In genomic region chr6:16759181-16759645, GRCh38 we compare ENCODE assay signal across 8 cellular contexts. TPM values are rescaled to one million over a fixed set of nuclear protein-coding genes. Genes with fewer than 3 reads are reported as not detected.
DNase-seq lines count a peak whose midpoint lies in the region; ATAC-seq and TF ChIP-seq lines count a peak whose summit lies in the region.

No MANE protein-coding gene starts in this region.

- ATAC-seq in HG03432 (IDR thresholded peaks at IDR 0.05; ENCODE audit: unreplicated experiment), result no peak

- peak in 1 of 5 donors; percentile 49 for DNase-seq in CD8-positive, alpha-beta memory T cell
- DNase-seq in LNCaP clone FGC (ENCODE audit: low read depth), result no peak
- DNase-seq in MCF 10A (ENCODE audit: unreplicated experiment), result no peak
- DNase-seq in lower leg skin (ENCODE audit: low spot score in 2 of 2), result no peak
- DNase-seq in thyroid gland, result peak in 1 of 2 donors; percentile 24
- DNase-seq in GM03348 (ENCODE audit: low spot score), result no peak
- no peak for DNase-seq in hepatic stellate cell (ENCODE audit: low spot score)

- H3K9me3 Mint-ChIP-seq in CD8-positive, alpha-beta memory T cell, result peaks cover 0 to 2% (median 0%) of the 10 kb centered on the region in 5 donors
- no peaks in the 10 kb centered on the region for H3K9me3 Mint-ChIP-seq in MCF 10A (ENCODE audit: unreplicated experiment)

- H3K27me3 Mint-ChIP-seq in CD8-positive, alpha-beta memory T cell, result peaks cover 0 to 4% of the 10 kb centered on the region in 2 donors
- no peaks in the 10 kb centered on the region for H3K27me3 Mint-ChIP-seq in MCF 10A (ENCODE audit: insufficient read depth, unreplicated experiment)

- POLR2A ChIA-PET in CD8-positive, alpha-beta memory T cell (lab: Charles Lee), result interaction anchor here (0.6 to 2.5 kb wide), 34 partner anchors 8 to 440 kb away, joined by 3 to 27 read pairs (median 5); no protein-coding TSS in a partner anchor
- POLR2A ChIA-PET in MCF 10A (lab: Yijun Ruan, JAX), result interaction anchor here (0.5 to 4.3 kb wide), 18 partner anchors 12 to 422 kb away, joined by 3 to 80 read pairs (median 5); no protein-coding TSS in a partner anchor

- TSS peak; percentile 26 for BruUV-seq in MCF 10A (replicated peaks; lab: Mats Ljungman, UMichigan)

- H3K36me3 ChIP-seq in CD8-positive, alpha-beta memory T cell (ENCODE audit: insufficient read depth, low read length), result no peaks in the 10 kb centered on the region
- no peaks in the 10 kb centered on the region for H3K36me3 ChIP-seq in thyroid gland

- TF ChIP-seq POLR2A in lower leg skin (IDR thresholded peaks at IDR 0.05) (no peak), thyroid gland (IDR thresholded peaks at IDR 0.05) (no peak)

- H3K36me3 Mint-ChIP-seq in CD8-positive, alpha-beta memory T cell, result peaks cover 0 to 42% (median 5%) of the 10 kb centered on the region in 3 donors
- H3K36me3 Mint-ChIP-seq in MCF 10A (ENCODE audit: insufficient read depth, unreplicated experiment), result no peaks in the 10 kb centered on the region

- intact Hi-C loops in MCF 10A (cut with micrococcal nuclease) (no loop called here), lower leg skin (cut with DNase I; ENCODE audit: low total_unique reads) (loop anchor here (1.0 kb wide), 1 partner anchor 19 kb away; no protein-coding TSS in a partner anchor), thyroid gland (cut with DNase I) (loop anchor here (5.0 kb wide), 1 partner anchor 247 kb away; no protein-coding TSS in a partner anchor)

- H3K9me3 ChIP-seq in CD8-positive, alpha-beta memory T cell (ENCODE audit: low read length), result no peaks in the 10 kb centered on the region
- H3K9me3 ChIP-seq in thyroid gland, result no peaks in the 10 kb centered on the region

- CTCF ChIA-PET in CD8-positive, alpha-beta memory T cell (lab: Charles Lee), result interaction anchor here (0.8 to 2.6 kb wide), 15 partner anchors 10 to 427 kb away, joined by 3 to 10 read pairs (median 5); no protein-coding TSS in a partner anchor
- CTCF ChIA-PET in MCF 10A (lab: Yijun Ruan, JAX), result interaction anchor here (0.6 to 3.6 kb wide), 14 partner anchors 8 to 426 kb away, joined by 3 to 15 read pairs (median 4); no protein-coding TSS in a partner anchor

- peaks cover 30% of the 10 kb centered on the region for H3K4me1 ChIP-seq in CD8-positive, alpha-beta memory T cell (ENCODE audit: insufficient read depth, low read length)
- peaks cover 40 to 41% of the 10 kb centered on the region in 2 donors for H3K4me1 ChIP-seq in thyroid gland

- H3K27ac Mint-ChIP-seq in CD8-positive, alpha-beta memory T cell, result peak overlapping the region; percentile 88 to 100 (median 98)
- peak overlapping the region; percentile 98 for H3K27ac Mint-ChIP-seq in MCF 10A (ENCODE audit: low read depth, unreplicated experiment)

- peak overlapping the region; percentile 83 to 98 (median 95) for H3K4me3 Mint-ChIP-seq in CD8-positive, alpha-beta memory T cell
- peak overlapping the region; percentile 90 for H3K4me3 Mint-ChIP-seq in MCF 10A (ENCODE audit: unreplicated experiment)

- 0% methylated on average over 8 of the region's 8 CpGs for WGBS in lower leg skin, 2 donors
- 0 to 1% methylated on average over 8 of the region's 8 CpGs for WGBS in thyroid gland, 2 donors

- H3K4me3 ChIP-seq in CD8-positive, alpha-beta memory T cell (ENCODE audit: low read length), result peak overlapping the region; percentile 90
- H3K4me3 ChIP-seq in LNCaP clone FGC (ENCODE audit: low read depth, low read length) (peak overlapping the region; percentile 82), lower leg skin (ENCODE audit: low read depth, poor library complexity, severe bottlenecking) (peak overlapping the region; percentile 91), thyroid gland (replicated peaks in 1 of 3) (peak overlapping the region in 2 of 3 donors; percentile 85 to 90)

- H3K27me3 ChIP-seq in CD8-positive, alpha-beta memory T cell (ENCODE audit: insufficient read depth, low read length, poor library complexity, severe bottlenecking), result no peaks in the 10 kb centered on the region
- H3K27me3 ChIP-seq in thyroid gland, result no peaks in the 10 kb centered on the region

- TF ChIP-seq CTCF in LNCaP clone FGC (IDR thresholded peaks at IDR 0.05; ENCODE audit: control insufficient read depth, extremely low read depth, insufficient read depth), result no peak
- TF ChIP-seq CTCF in MCF 10A (IDR thresholded peaks at IDR 0.05; ENCODE audit: unreplicated experiment), result no peak
- no peak for TF ChIP-seq CTCF in lower leg skin (IDR thresholded peaks at IDR 0.05)
- no peak for TF ChIP-seq CTCF in thyroid gland (IDR thresholded peaks at IDR 0.05)

- peaks cover 60 to 72% (median 66%) of the 10 kb centered on the region in 3 donors for H3K4me1 Mint-ChIP-seq in CD8-positive, alpha-beta memory T cell
- peaks cover 13% of the 10 kb centered on the region for H3K4me1 Mint-ChIP-seq in MCF 10A (ENCODE audit: insufficient read depth, unreplicated experiment)

- H3K27ac ChIP-seq in CD8-positive, alpha-beta memory T cell (ENCODE audit: low read depth, low read length), result peak overlapping the region; percentile 94
- H3K27ac ChIP-seq in thyroid gland, result peak overlapping the region; percentile 93 to 99 (median 98)

RNA-seq across cellular contexts. Expression of gene ATXN1, which starts 2.0 kb away (rescaled TPM):
- 100 to 1,000 TPM; 111 to 114 TPM for total RNA-seq in CD8-positive, alpha-beta memory T cell
- 20.0 TPM for polyA plus RNA-seq in CD8-positive, alpha-beta memory T cell
- 16.5 and 34.5 TPM in 2 replicates for total RNA-seq in MCF 10A (2022)
- total RNA-seq in lower leg skin, result 10 to 100 TPM; 16.3 to 52.2 (median 25.7) TPM
- total RNA-seq in thyroid gland, result 10 to 100 TPM; 62.1 to 88.1 (median 83.0) TPM
